Comparison of ENCODE assay signal across 21 cellular contexts in genomic region chr12:68863109-68863770, GRCh38. TPM values are rescaled to one million over a fixed set of nuclear protein-coding genes. Genes with fewer than 3 reads are reported as not detected.
DNase-seq lines count a peak whose midpoint lies in the region; ATAC-seq and TF ChIP-seq lines count a peak whose summit lies in the region.
"Had no signal": no experiment of that assay in that cellular context is flagged by ENCODE, and none has a peak within 500 bp of the region (broad histone marks: within the 10 kb centered on the region; RNA-seq: fewer than 3 reads in every experiment).

No MANE protein-coding gene starts in this region.

- H3K36me3 ChIP-seq in MM.1S (replicated peaks; ENCODE audit: insufficient read depth, low read length) = no peaks in the 10 kb centered on the region
- no peaks in the 10 kb centered on the region for H3K36me3 ChIP-seq in SU-DHL-6 (ENCODE audit: low read length)
- no peaks in the 10 kb centered on the region for H3K36me3 ChIP-seq in osteoblast (ENCODE audit: insufficient read depth, low read length)
- no peaks in the 10 kb centered on the region for H3K36me3 ChIP-seq in MG63
- H3K36me3 ChIP-seq: BE2C, colonic mucosa, HAP-1, left ventricle myocardium inferior, ovary had no signal

- no peaks in the 10 kb centered on the region for H3K27me3 ChIP-seq in MM.1S (replicated peaks; ENCODE audit: insufficient read depth, low read length)
- no peaks in the 10 kb centered on the region for H3K27me3 ChIP-seq in SU-DHL-6 (ENCODE audit: low read length)
- no peaks in the 10 kb centered on the region for H3K27me3 ChIP-seq in osteoblast (ENCODE audit: insufficient read depth, low read length)
- no peaks in the 10 kb centered on the region for H3K27me3 ChIP-seq in MG63
- H3K27me3 ChIP-seq: BE2C, colonic mucosa, gastroesophageal sphincter, ovary had no signal

- no peak overlapping the region for H3K4me3 Mint-ChIP-seq in T-helper 2 cell treated with Interferon-gamma antibody and Interleukin-4, amounts not matched to agents 5 μg/mL and 100 μg/mL, for 36 hours
- H3K4me3 Mint-ChIP-seq: activated T-cell treated with anti-CD3 and anti-CD28 coated beads, Interleukin-2, amount 50 U/mL, for 4 hours; brain; effector memory CD8-positive, alpha-beta T cell; natural killer cell; stimulated activated naive B cell treated with anti-CD40 and anti-IgM and Interleukin-4, amounts not matched to agents 10 μg/mL and 1 μg/mL and 100 μg/mL, for 72 hours had no signal

- H3K27ac ChIP-seq in MM.1S (ENCODE audit: low read length) (no peak overlapping the region), SU-DHL-6 (ENCODE audit: low read depth, low read length) (0 out of 2 replicates have a peak overlapping the region, but pooled peaks have one; percentile 11), osteoblast (ENCODE audit: low read depth, low read length) (no peak overlapping the region)
- H3K27ac ChIP-seq: colonic mucosa, gastroesophageal sphincter, left ventricle myocardium inferior, ovary had no signal

- H3K4me1 Mint-ChIP-seq in T-helper 2 cell treated with Interferon-gamma antibody and Interleukin-4, amounts not matched to agents 5 μg/mL and 100 μg/mL, for 36 hours (ENCODE audit: low read depth) = no peaks in the 10 kb centered on the region
- H3K4me1 Mint-ChIP-seq: natural killer cell had no signal

- H3K79me2 ChIP-seq in MM.1S (ENCODE audit: low read length) = no peaks in the 10 kb centered on the region
- no peaks in the 10 kb centered on the region for H3K79me2 ChIP-seq in SU-DHL-6 (ENCODE audit: insufficient read depth, low read length)
- H3K79me2 ChIP-seq in osteoblast (ENCODE audit: insufficient read depth, low read length) = no peaks in the 10 kb centered on the region

- ATAC-seq in HG03521 (IDR thresholded peaks at IDR 0.05; ENCODE audit: unreplicated experiment) = no peak
- ATAC-seq: effector memory CD8-positive, alpha-beta T cell; gastroesophageal sphincter; natural killer cell had no signal

- no peak for TF ChIP-seq CTCF in MM.1S (IDR thresholded peaks at IDR 0.05; ENCODE audit: low read length)
- no peak for TF ChIP-seq CTCF in SU-DHL-6 (IDR thresholded peaks at IDR 0.05; ENCODE audit: insufficient read depth, low read length, poor library complexity, severe bottlenecking)
- TF ChIP-seq CTCF in osteoblast (IDR thresholded peaks at IDR 0.05; ENCODE audit: extremely low read depth, low read depth, low read length) = no peak

- H3K9me3 Mint-ChIP-seq in T-helper 2 cell treated with Interferon-gamma antibody and Interleukin-4, amounts not matched to agents 5 μg/mL and 100 μg/mL, for 36 hours = no peaks in the 10 kb centered on the region
- H3K9me3 Mint-ChIP-seq: activated T-cell treated with anti-CD3 and anti-CD28 coated beads, Interleukin-2, amount 50 U/mL, for 4 hours; brain; effector memory CD8-positive, alpha-beta T cell; natural killer cell; stimulated activated naive B cell treated with anti-CD40 and anti-IgM and Interleukin-4, amounts not matched to agents 10 μg/mL and 1 μg/mL and 100 μg/mL, for 72 hours had no signal

- no peak for DNase-seq in T-helper 2 cell treated with Interferon-gamma antibody and Interleukin-4, amounts not matched to agents 5 μg/mL and 100 μg/mL, for 36 hours (ENCODE audit: low spot score)
- DNase-seq in T-helper 2 cell (no peak), MM.1S (no peak), osteoblast (ENCODE audit: insufficient read length, low spot score, missing footprints) (no peak), DMS79 (lab: John Stamatoyannopoulos, UW) (no peak), MG63 (no peak)
- DNase-seq: activated CD8-positive, alpha-beta memory T cell treated with anti-CD3 and anti-CD28 coated beads for 24 hours; activated T-cell treated with anti-CD3 and anti-CD28 coated beads, Interleukin-2, amount 50 U/mL, for 4 hours; effector memory CD8-positive, alpha-beta T cell; left ventricle myocardium inferior; natural killer cell; ovary; stimulated activated CD4-positive, alpha-beta T cell treated with anti-CD3 and anti-CD28 coated beads, Interleukin-12 subunit alpha, Interleukin-12 subunit beta, amount 100 ng/mL, for 4 hours; stimulated activated naive B cell treated with anti-CD40 and anti-IgM and Interleukin-4, amounts not matched to agents 10 μg/mL and 1 μg/mL and 100 μg/mL, for 72 hours had no signal

- H3F3A ChIP-seq in MM.1S (ENCODE audit: insufficient read depth, low read length) = no peaks in the 10 kb centered on the region
- no peaks in the 10 kb centered on the region for H3F3A ChIP-seq in SU-DHL-6 (ENCODE audit: insufficient read depth)

- H3K4me3 ChIP-seq in MM.1S (ENCODE audit: low read length) (peak overlapping the region; percentile 31), SU-DHL-6 (ENCODE audit: insufficient read depth, low read length, poor library complexity, severe bottlenecking) (no peak overlapping the region), osteoblast (ENCODE audit: insufficient read depth, low read length) (no peak overlapping the region), MG63 (no peak overlapping the region)
- H3K4me3 ChIP-seq: colonic mucosa, gastroesophageal sphincter, HAP-1, left ventricle myocardium inferior, ovary had no signal

- H3K9me2 ChIP-seq in MM.1S (replicated peaks; ENCODE audit: insufficient read depth, low read length) (no peaks in the 10 kb centered on the region), SU-DHL-6 (replicated peaks; ENCODE audit: insufficient read depth, low read length) (no peaks in the 10 kb centered on the region)

- H3K4me2 ChIP-seq in MM.1S (ENCODE audit: low read depth, low read length) (peak overlapping the region; percentile 44), SU-DHL-6 (ENCODE audit: low read depth, low read length, poor library complexity, severe bottlenecking) (peak overlapping the region; percentile 16), osteoblast (ENCODE audit: insufficient read depth, low read length) (peak overlapping the region; percentile 26)

- H3K36me3 Mint-ChIP-seq in T-helper 2 cell treated with Interferon-gamma antibody and Interleukin-4, amounts not matched to agents 5 μg/mL and 100 μg/mL, for 36 hours (ENCODE audit: low read depth) = no peaks in the 10 kb centered on the region
- H3K36me3 Mint-ChIP-seq: brain, natural killer cell had no signal

- H3K9me3 ChIP-seq in MM.1S (replicated peaks; ENCODE audit: insufficient read depth, low read length) (no peaks in the 10 kb centered on the region), SU-DHL-6 (ENCODE audit: insufficient read depth, low read length) (no peaks in the 10 kb centered on the region), osteoblast (ENCODE audit: low read depth, low read length) (no peaks in the 10 kb centered on the region), MG63 (no peaks in the 10 kb centered on the region)
- H3K9me3 ChIP-seq: BE2C, colonic mucosa, gastroesophageal sphincter, HAP-1, left ventricle myocardium inferior, ovary had no signal

- H3K27me3 Mint-ChIP-seq in T-helper 2 cell treated with Interferon-gamma antibody and Interleukin-4, amounts not matched to agents 5 μg/mL and 100 μg/mL, for 36 hours (ENCODE audit: low read depth) = no peaks in the 10 kb centered on the region
- H3K27me3 Mint-ChIP-seq: brain; stimulated activated naive B cell treated with anti-CD40 and anti-IgM and Interleukin-4, amounts not matched to agents 10 μg/mL and 1 μg/mL and 100 μg/mL, for 72 hours had no signal

- H3K4me1 ChIP-seq in MM.1S (ENCODE audit: low read length) (peaks cover 4% of the 10 kb centered on the region; the same call in 1 of the 2 replicates), osteoblast (ENCODE audit: insufficient read depth, low read length) (peaks cover 2% of the 10 kb centered on the region)
- H3K4me1 ChIP-seq: BE2C, colonic mucosa, HAP-1, left ventricle myocardium inferior had no signal

- H4K20me1 ChIP-seq in MM.1S (ENCODE audit: insufficient read depth, low read length) = no peaks in the 10 kb centered on the region
- no peaks in the 10 kb centered on the region for H4K20me1 ChIP-seq in SU-DHL-6 (ENCODE audit: low read depth, low read length)
- H4K20me1 ChIP-seq in osteoblast (ENCODE audit: insufficient read depth, low read length) = no peaks in the 10 kb centered on the region

- H2AFZ ChIP-seq in MM.1S (ENCODE audit: low read length) (peak overlapping the region; percentile 29), SU-DHL-6 (ENCODE audit: low read depth, low read length, severe bottlenecking) (no peak overlapping the region), osteoblast (ENCODE audit: low read length) (peak overlapping the region; percentile 71)

- H3K9ac ChIP-seq in MM.1S (ENCODE audit: low read length) = peak overlapping the region; percentile 8; the same call in 1 of the 2 replicates
- no peak overlapping the region for H3K9ac ChIP-seq in SU-DHL-6 (ENCODE audit: low read length)

- peak overlapping the region; percentile 14 for H3K27ac Mint-ChIP-seq in T-helper 2 cell treated with Interferon-gamma antibody and Interleukin-4, amounts not matched to agents 5 μg/mL and 100 μg/mL, for 36 hours
- H3K27ac Mint-ChIP-seq: effector memory CD8-positive, alpha-beta T cell; natural killer cell; stimulated activated naive B cell treated with anti-CD40 and anti-IgM and Interleukin-4, amounts not matched to agents 10 μg/mL and 1 μg/mL and 100 μg/mL, for 72 hours had no signal

RNA-seq across cellular contexts. Expression of gene MDM2, which starts 55.3 kb away (rescaled TPM):
- total RNA-seq in osteoblast = 189 and 225 TPM in 2 replicates
- total RNA-seq in MG63 (2014; rRNA removed; shearing (Covaris generic); ENCODE audit: low replicate concordance) = 17.4 and 38.3 TPM in 2 replicates
